19 cellular contexts compared by ENCODE assay signal in genomic region chr20:45423700-45424099, GRCh38.
DNase-seq lines count a peak whose midpoint lies in the region; ATAC-seq and TF ChIP-seq lines count a peak whose summit lies in the region.
"Had no signal": no experiment of that assay in that cellular context is flagged by ENCODE, and none has a peak within 500 bp of the region (broad histone marks: within the 10 kb centered on the region; RNA-seq: fewer than 3 reads in every experiment).

No MANE protein-coding gene starts in this region.

- no peaks in the 10 kb centered on the region for H3K9me3 Mint-ChIP-seq in activated T-cell treated with anti-CD3 and anti-CD28 coated beads, Interleukin-2, amount 50 U/mL, for 24 hours
- H3K9me3 Mint-ChIP-seq in memory B cell: no peaks in the 10 kb centered on the region
- H3K9me3 Mint-ChIP-seq in stimulated activated effector memory CD8-positive, alpha-beta T cell treated with anti-CD3 and anti-CD28 coated beads, Interleukin-12 subunit alpha, Interleukin-12 subunit beta, amount 100 ng/mL, for 72 hours: no peaks in the 10 kb centered on the region
- H3K9me3 Mint-ChIP-seq: CD4-positive, alpha-beta T cell; HFFc6 had no signal

- peaks cover 14% of the 10 kb centered on the region for H3K4me1 Mint-ChIP-seq in activated T-cell treated with anti-CD3 and anti-CD28 coated beads, Interleukin-2, amount 50 U/mL, for 24 hours (ENCODE audit: low read depth)
- peaks cover 16% of the 10 kb centered on the region for H3K4me1 Mint-ChIP-seq in memory B cell
- H3K4me1 Mint-ChIP-seq in stimulated activated effector memory CD8-positive, alpha-beta T cell treated with anti-CD3 and anti-CD28 coated beads, Interleukin-12 subunit alpha, Interleukin-12 subunit beta, amount 100 ng/mL, for 72 hours: peaks cover 20% of the 10 kb centered on the region

- peak overlapping the region; percentile 75 for H3K27ac Mint-ChIP-seq in activated T-cell treated with anti-CD3 and anti-CD28 coated beads, Interleukin-2, amount 50 U/mL, for 24 hours
- H3K27ac Mint-ChIP-seq in memory B cell: peak overlapping the region; percentile 42
- peak overlapping the region; percentile 65 for H3K27ac Mint-ChIP-seq in stimulated activated effector memory CD8-positive, alpha-beta T cell treated with anti-CD3 and anti-CD28 coated beads, Interleukin-12 subunit alpha, Interleukin-12 subunit beta, amount 100 ng/mL, for 72 hours
- H3K27ac Mint-ChIP-seq: CD4-positive, alpha-beta T cell; HFFc6 had no signal

- H3K36me3 Mint-ChIP-seq in activated T-cell treated with anti-CD3 and anti-CD28 coated beads, Interleukin-2, amount 50 U/mL, for 24 hours (ENCODE audit: low read depth): peaks cover 88% of the 10 kb centered on the region
- H3K36me3 Mint-ChIP-seq in memory B cell: peaks cover 39% of the 10 kb centered on the region
- H3K36me3 Mint-ChIP-seq in stimulated activated effector memory CD8-positive, alpha-beta T cell treated with anti-CD3 and anti-CD28 coated beads, Interleukin-12 subunit alpha, Interleukin-12 subunit beta, amount 100 ng/mL, for 72 hours: peaks cover 84% of the 10 kb centered on the region

- no peak for ATAC-seq in memory B cell (ENCODE audit: low read depth)
- no peak for ATAC-seq in stimulated activated effector memory CD8-positive, alpha-beta T cell treated with anti-CD3 and anti-CD28 coated beads, Interleukin-12 subunit alpha, Interleukin-12 subunit beta, amount 100 ng/mL, for 72 hours
- ATAC-seq in stimulated activated naive CD8-positive, alpha-beta T cell treated with anti-CD3 and anti-CD28 coated beads, Interleukin-15, Interleukin-2, amounts not matched to agents 100 U/mL and 50 U/mL, for 24 hours: no peak
- no peak for ATAC-seq in HG03196 (IDR thresholded peaks at IDR 0.05; ENCODE audit: unreplicated experiment)
- ATAC-seq in HG03025 (IDR thresholded peaks at IDR 0.05; ENCODE audit: low FRiP score, unreplicated experiment): no peak
- ATAC-seq: A549, HCT116 had no signal

- no peak for DNase-seq in activated T-cell treated with anti-CD3 and anti-CD28 coated beads, Interleukin-2, amount 50 U/mL, for 24 hours
- DNase-seq in activated T-cell treated with anti-CD3 and anti-CD28 coated beads for 4 hours: no peak
- DNase-seq in RWPE1 (ENCODE audit: low spot score): no peak
- DNase-seq in memory B cell (ENCODE audit: low spot score in 2 of 2): no peak
- no peak for DNase-seq in stimulated activated effector memory CD8-positive, alpha-beta T cell treated with anti-CD3 and anti-CD28 coated beads, Interleukin-12 subunit alpha, Interleukin-12 subunit beta, amount 100 ng/mL, for 72 hours (ENCODE audit: low spot score in 2 of 2)
- DNase-seq in stimulated activated naive CD8-positive, alpha-beta T cell treated with anti-CD3 and anti-CD28 coated beads, Interleukin-15, Interleukin-2, amounts not matched to agents 100 U/mL and 50 U/mL, for 24 hours: no peak
- DNase-seq: AML-193; CD4-positive, alpha-beta T cell; DMS79; GDM1; GOT3; H7; HFFc6 had no signal

- no peak overlapping the region for H3K4me3 Mint-ChIP-seq in activated T-cell treated with anti-CD3 and anti-CD28 coated beads, Interleukin-2, amount 50 U/mL, for 24 hours
- H3K4me3 Mint-ChIP-seq in memory B cell: no peak overlapping the region
- no peak overlapping the region for H3K4me3 Mint-ChIP-seq in stimulated activated effector memory CD8-positive, alpha-beta T cell treated with anti-CD3 and anti-CD28 coated beads, Interleukin-12 subunit alpha, Interleukin-12 subunit beta, amount 100 ng/mL, for 72 hours
- H3K4me3 Mint-ChIP-seq: CD4-positive, alpha-beta T cell; HFFc6 had no signal

- H3K27ac ChIP-seq in RWPE1: peak overlapping the region; percentile 8
- H3K27ac ChIP-seq: 22Rv1, A549, C4-2B had no signal

- TF ChIP-seq CTCF in RWPE1 (conservative IDR thresholded peaks at IDR 0.05; ENCODE audit: low read depth): no peak

- POLR2A ChIA-PET in RWPE1 (lab: Yijun Ruan, JAX; ENCODE audit: low non-redundant PET): no interaction called here

- CTCF ChIA-PET in RWPE1 (lab: Yijun Ruan, JAX): interaction anchor here (0.9 kb wide), 1 partner anchor 13 kb away, joined by 3 read pairs; no protein-coding TSS in a partner anchor

- no peaks in the 10 kb centered on the region for H3K27me3 Mint-ChIP-seq in activated T-cell treated with anti-CD3 and anti-CD28 coated beads, Interleukin-2, amount 50 U/mL, for 24 hours
- no peaks in the 10 kb centered on the region for H3K27me3 Mint-ChIP-seq in memory B cell
- H3K27me3 Mint-ChIP-seq: CD4-positive, alpha-beta T cell had no signal
